In the genomic region with DNA sequence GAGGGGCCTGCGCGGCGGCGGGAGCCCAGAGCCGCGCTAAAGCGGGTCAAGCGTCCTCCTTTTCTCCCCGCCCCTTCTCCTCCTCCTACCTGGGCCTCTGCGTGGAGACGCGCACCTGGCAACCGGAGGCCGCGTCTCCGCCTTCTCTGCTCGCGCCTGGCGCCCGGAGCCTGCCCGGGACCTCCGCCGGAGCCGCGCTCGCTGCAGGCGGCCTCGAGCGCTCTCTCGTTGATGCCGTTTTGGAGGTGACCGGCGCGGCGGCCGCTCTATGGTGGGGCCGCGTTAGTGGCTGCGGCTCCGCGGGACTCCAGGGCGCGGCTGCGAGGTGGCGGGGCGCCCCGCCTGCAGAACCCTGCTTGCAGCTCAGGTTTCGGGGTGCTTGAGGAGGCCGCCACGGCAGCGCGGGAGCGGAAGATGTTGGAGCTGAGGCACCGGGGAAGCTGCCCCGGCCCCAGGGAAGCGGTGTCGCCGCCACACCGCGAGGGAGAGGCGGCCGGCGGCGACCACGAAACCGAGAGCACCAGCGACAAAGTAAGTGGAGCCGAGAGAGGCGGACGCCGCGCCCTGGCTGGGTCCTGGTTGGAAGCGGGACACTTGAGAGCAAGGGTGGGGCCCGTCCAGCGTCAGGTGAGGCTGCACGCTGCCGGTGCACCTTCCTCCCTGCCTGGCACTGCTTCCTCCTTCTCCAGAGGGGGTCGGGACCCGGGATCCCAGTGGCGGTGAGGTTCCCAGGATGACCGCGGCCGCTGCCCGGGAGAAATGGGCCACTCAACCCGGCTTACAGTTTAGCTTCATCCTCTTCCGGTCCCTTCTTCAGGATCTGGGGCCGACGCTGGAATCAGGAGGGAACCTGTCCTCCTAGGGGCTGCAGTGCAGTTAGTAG, we compare ENCODE assay signal across 1 cellular context.
TF ChIP-seq lines count a peak whose summit lies in the region.

Gene CDS1 (plus strand): TSS at position 140 of the 883 bp plus-strand sequence. CDS start 275 bp downstream, at position 415.

TF ChIP-seq in K562, 482 proteins besides CTCF, POLR2A, EP300 and RAD21 (continued from another document):
- TF ChIP-seq UBTF (IDR thresholded peaks at IDR 0.05; ENCODE audit: borderline replicate concordance in 1 of 2, low read depth in 2 of 2, low read length in 2 of 2) (peak in 1 of 2 experiments; percentile 16; a peak in 1 of 4 replicates), ZZZ3 (IDR thresholded peaks at IDR 0.05) (no peak), HIVEP1 (CRISPR knock-in tag; IDR thresholded peaks at IDR 0.05) (no peak), RNF2 (IDR thresholded peaks at IDR 0.05) (peak; percentile 46; the same call in 1 of the 2 replicates), ZNF511 (CRISPR knock-in tag; IDR thresholded peaks at IDR 0.05) (peak; percentile 48), KDM2B (CRISPR knock-in tag; IDR thresholded peaks at IDR 0.05) (peak; percentile 23; the same call in 1 of the 2 replicates), POLR2G (IDR thresholded peaks at IDR 0.05; ENCODE audit: low read depth, low read length) (0 out of 2 replicates have a peak, but pooled peaks have one; percentile 21), EZH2 (IDR thresholded peaks at IDR 0.05; ENCODE audit: borderline replicate concordance, low read depth, low read length) (0 out of 2 replicates have a peak, but pooled peaks have one; percentile 63), FOXK2 (conservative IDR thresholded peaks at IDR 0.05 in 1 of 2, IDR thresholded peaks at IDR 0.05 in 1 of 2; ENCODE audit: low read depth in 2 of 2) (no peak), CXXC5 (CRISPR knock-in tag; IDR thresholded peaks at IDR 0.05) (peak; percentile 43; the same call in 1 of the 2 replicates), EGR1 (conservative IDR thresholded peaks at IDR 0.05) (no peak), ZNF282 (CRISPR knock-in tag; IDR thresholded peaks at IDR 0.05) (0 out of 2 replicates have a peak, but pooled peaks have one; percentile 31), THAP12 (CRISPR knock-in tag; IDR thresholded peaks at IDR 0.05) (0 out of 2 replicates have a peak, but pooled peaks have one; percentile 4), ZFX (CRISPR knock-in tag; IDR thresholded peaks at IDR 0.05) (peak; percentile 77), SIN3B (IDR thresholded peaks at IDR 0.05; ENCODE audit: low read depth) (0 out of 2 replicates have a peak, but pooled peaks have one; percentile 22), ZBTB1 (CRISPR knock-in tag; IDR thresholded peaks at IDR 0.05; ENCODE audit: borderline replicate concordance, low read depth) (0 out of 2 replicates have a peak, but pooled peaks have one; percentile 23)
